9 cellular contexts compared by ENCODE assay signal in the genomic region with DNA sequence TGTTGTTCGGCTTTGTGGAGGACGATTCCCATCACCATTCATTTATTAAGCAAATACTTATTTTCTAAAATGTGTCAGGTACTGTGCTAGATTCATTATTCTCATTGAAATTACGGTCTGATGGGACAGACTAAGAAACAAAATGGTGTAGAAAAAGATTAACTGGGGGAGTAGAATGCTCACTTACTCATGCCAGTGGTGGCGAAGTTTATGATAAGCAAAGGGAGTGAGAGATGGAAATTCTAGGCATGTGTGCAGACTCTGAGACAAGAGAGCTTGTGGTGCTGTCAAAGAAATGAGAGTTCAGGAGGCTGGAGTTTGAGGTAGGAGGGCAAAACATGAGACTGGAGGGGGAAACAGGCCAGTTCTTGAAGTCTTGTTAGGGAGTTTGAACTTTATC. TPM values are rescaled to one million over a fixed set of nuclear protein-coding genes. Genes with fewer than 3 reads are reported as not detected.
DNase-seq lines count a peak whose midpoint lies in the region; FAIRE-seq and TF ChIP-seq lines count a peak whose summit lies in the region.
"Had no signal": no experiment of that assay in that cellular context is flagged by ENCODE, and none has a peak within 500 bp of the region (broad histone marks: within the 10 kb centered on the region; RNA-seq: fewer than 3 reads in every experiment).

No MANE protein-coding gene starts in this region.

- H3K18ac ChIP-seq in H9 (ENCODE audit: insufficient read length, low read depth, low read length), result no peak overlapping the region

- no peak overlapping the region for H2BK20ac ChIP-seq in H9 (ENCODE audit: low read depth, low read length, poor library complexity, severe bottlenecking)

- H3K9me3 Mint-ChIP-seq in H9, result no peaks in the 10 kb centered on the region

- peak overlapping the region; percentile 80 for H3K4me3 ChIP-seq in hepatocyte
- H3K4me3 ChIP-seq in skin epidermis, result peak overlapping the region; percentile 48 to 89 (median 83)
- H3K4me3 ChIP-seq in thyroid gland (replicated peaks in 1 of 3), result peak overlapping the region in 1 of 3 donors; percentile 79

- no peak overlapping the region for H3T11ph ChIP-seq in H9 (ENCODE audit: low read length)

- H3K4me2 ChIP-seq in H9 (ENCODE audit: insufficient read depth, insufficient read length, low read length) (peak overlapping the region; percentile 61), hepatocyte (peak overlapping the region; percentile 72)

- H3K56ac ChIP-seq in H9 (ENCODE audit: insufficient read length, low read depth, low read length), result no peak overlapping the region

- no peak overlapping the region for H3K27ac ChIP-seq in H9 (ENCODE audit: insufficient read length, low read depth, low read length)
- peak overlapping the region; percentile 81 for H3K27ac ChIP-seq in VCaP
- peak overlapping the region; percentile 97 for H3K27ac ChIP-seq in hepatocyte
- H3K27ac ChIP-seq in skin epidermis, result peak overlapping the region in 7 of 21 experiments; percentile 83 to 93 (median 91)
- no peak overlapping the region for H3K27ac ChIP-seq in thyroid gland

- H2BK15ac ChIP-seq in H9 (ENCODE audit: low read depth, low read length), result no peak overlapping the region

- H3K9ac ChIP-seq in H9 (ENCODE audit: extremely low read depth, insufficient read length, low read length), result no peak overlapping the region

- peaks cover 4 to 33% (median 28%) of the 10 kb centered on the region in 3 experiments for H3K36me3 Mint-ChIP-seq in H9 (ENCODE audit: insufficient read depth in 1 of 3, low read depth in 3 of 3)

- no peak overlapping the region for H2BK120ac ChIP-seq in H9 (ENCODE audit: low read depth, low read length, poor library complexity, severe bottlenecking)

- H3K23me2 ChIP-seq in H9 (ENCODE audit: insufficient read length, low read depth, low read length, poor library complexity, severe bottlenecking), result no peaks in the 10 kb centered on the region

- H3K14ac ChIP-seq in H9 (ENCODE audit: insufficient read depth, low read length), result no peak overlapping the region

- H3K9me3 ChIP-seq in H9 (ENCODE audit: control insufficient read depth, low read depth, low read length) (no peaks in the 10 kb centered on the region), hepatocyte (ENCODE audit: low read depth) (no peaks in the 10 kb centered on the region), thyroid gland (no peaks in the 10 kb centered on the region)

- no peak for FAIRE-seq in D721Med (lab: Jason Lieb, UNC)

- H2AK5ac ChIP-seq in H9 (ENCODE audit: insufficient read length, low read length), result no peak overlapping the region

- no peak for TF ChIP-seq CTCF in H9 (conservative IDR thresholded peaks at IDR 0.05)
- TF ChIP-seq CTCF in VCaP (conservative IDR thresholded peaks at IDR 0.05), result no peak
- TF ChIP-seq CTCF in hepatocyte (IDR thresholded peaks at IDR 0.05; ENCODE audit: poor library complexity), result no peak
- TF ChIP-seq CTCF in thyroid gland (IDR thresholded peaks at IDR 0.05), result no peak
- TF ChIP-seq CTCF in D721Med (IDR thresholded peaks at IDR 0.05; ENCODE audit: insufficient read depth, missing control alignments), result no peak

- no peak overlapping the region for H4K8ac ChIP-seq in H9 (replicated peaks; ENCODE audit: insufficient read length, low read depth, low read length)

- H3K4ac ChIP-seq in H9 (ENCODE audit: low read depth, low read length), result no peak overlapping the region

- intact Hi-C loops in thyroid gland (cut with DNase I), result no loop called here

- H3K36me3 ChIP-seq in hepatocyte (replicated peaks; ENCODE audit: insufficient read depth, low read depth) (no peaks in the 10 kb centered on the region), thyroid gland (peaks cover 4 to 17% of the 10 kb centered on the region in 2 donors)

- H3K9me2 ChIP-seq in hepatocyte (replicated peaks; ENCODE audit: insufficient read depth), result no peaks in the 10 kb centered on the region

- DNase-seq in H9 (no peak), hepatocyte (ENCODE audit: low spot score) (no peak), thyroid gland (no peak), D721Med (ENCODE audit: insufficient read length, low spot score) (no peak), amniotic stem cell (lab: John Stamatoyannopoulos, UW) (no peak), NOMO-1 treated with dmso at 0.1 percent for 144 hours (lab: John Stamatoyannopoulos, UW; ENCODE audit: unreplicated experiment) (no peak)
- DNase-seq: SIG-M5 had no signal

- H4K20me1 ChIP-seq in H9 (ENCODE audit: control insufficient read depth, insufficient read depth, insufficient read length) (no peaks in the 10 kb centered on the region), hepatocyte (ENCODE audit: insufficient read depth, poor library complexity, severe bottlenecking) (no peaks in the 10 kb centered on the region)

- H3K23ac ChIP-seq in H9 (ENCODE audit: insufficient read length, low read depth, low read length), result no peak overlapping the region

- no peak overlapping the region for H4K91ac ChIP-seq in H9 (ENCODE audit: insufficient read length, low read depth, low read length)

- TF ChIP-seq POLR2A in thyroid gland (IDR thresholded peaks at IDR 0.05), result no peak

- H3K27me3 Mint-ChIP-seq in H9 (ENCODE audit: low read depth), result no peaks in the 10 kb centered on the region; the same call in 1 of the 2 replicates

- no peaks in the 10 kb centered on the region for H3K79me1 ChIP-seq in H9 (ENCODE audit: insufficient read depth, low read depth, low read length, poor library complexity, severe bottlenecking)

- no peak overlapping the region for H2BK5ac ChIP-seq in H9 (ENCODE audit: insufficient read length, low read length)

- no peak overlapping the region for H2AFZ ChIP-seq in H9 (ENCODE audit: low read length)
- H2AFZ ChIP-seq in hepatocyte, result peak overlapping the region; percentile 88

- WGBS in H9 (ENCODE audit: extremely low coverage, insufficient read length, low lambda C conversion rate), result no CpG with 5 or more reads among the region's 4 CpGs
- 76% methylated on average over 4 of the region's 4 CpGs for WGBS in hepatocyte (ENCODE audit: low lambda C conversion rate, missing lambda C conversion rate)
- WGBS in thyroid gland, 2 donors, result 51 to 64% methylated on average over 4 of the region's 4 CpGs

- H3K4me1 Mint-ChIP-seq in H9, result peaks cover 10% of the 10 kb centered on the region in 2 experiments

- no peak overlapping the region for H4K5ac ChIP-seq in H9 (ENCODE audit: insufficient read length, low read depth, low read length)

- no peaks in the 10 kb centered on the region for H3K4me1 ChIP-seq in H9 (ENCODE audit: insufficient read depth, low read length)
- H3K4me1 ChIP-seq in hepatocyte (ENCODE audit: insufficient read depth), result peaks cover 5% of the 10 kb centered on the region
- peaks cover 0 to 11% of the 10 kb centered on the region in 2 donors for H3K4me1 ChIP-seq in thyroid gland

- no peak overlapping the region for H2BK12ac ChIP-seq in H9 (ENCODE audit: insufficient read length, low read depth, low read length)

- peak overlapping the region; percentile 90 to 92 for H3K4me3 Mint-ChIP-seq in H9

- no peaks in the 10 kb centered on the region for H3K27me3 ChIP-seq in H9 (ENCODE audit: insufficient read depth, low read length)
- H3K27me3 ChIP-seq in hepatocyte, result no peaks in the 10 kb centered on the region
- H3K27me3 ChIP-seq in thyroid gland, result no peaks in the 10 kb centered on the region

- H3K79me2 ChIP-seq in H9 (ENCODE audit: insufficient read depth, low read length), result no peaks in the 10 kb centered on the region
- peaks cover 7% of the 10 kb centered on the region for H3K79me2 ChIP-seq in hepatocyte

- peak overlapping the region in 1 of 3 experiments; percentile 20; a peak in 2 of 7 replicates for H3K27ac Mint-ChIP-seq in H9

RNA-seq across cellular contexts. Expression of gene RPP21, which starts 0.9 kb away (rescaled TPM):
- 62.2 and 64.0 TPM in 2 replicates for total RNA-seq in H9 (2021)
- total RNA-seq in hepatocyte, result 40.8 and 41.6 TPM in 2 replicates
- 80.8 and 87.2 TPM in 2 replicates for polyA plus RNA-seq in hepatocyte
- 10 to 100 TPM; 27.2 to 88.7 (median 60.8) TPM for total RNA-seq in thyroid gland

RNA-seq across cellular contexts. Expression of gene TRIM39, which starts 19.1 kb away (rescaled TPM):
- total RNA-seq in H9 (2021) (26.2 and 26.8 TPM in 2 replicates), hepatocyte (7.0 and 7.8 TPM in 2 replicates), thyroid gland (10 to 100 TPM; 23.5 to 28.5 (median 25.8) TPM)
- 6.3 and 8.8 TPM in 2 replicates for polyA plus RNA-seq in hepatocyte

Comparison
In these comparisons a context has a peak if more than half of its experiments do, and no peak if none do; other contexts are left out.
1. H3K27ac ChIP-seq: peak in VCaP (single experiment) and hepatocyte (single experiment); none in H9 (single experiment) and thyroid gland (0 of 3).